Comparison of ENCODE assay signal across 16 cellular contexts in genomic region chr5:151461312-151461711, GRCh38. TPM values are rescaled to one million over a fixed set of nuclear protein-coding genes. Genes with fewer than 3 reads are reported as not detected.
DNase-seq lines count a peak whose midpoint lies in the region; ATAC-seq, FAIRE-seq and TF ChIP-seq lines count a peak whose summit lies in the region.
"Had no signal": no experiment of that assay in that cellular context is flagged by ENCODE, and none has a peak within 500 bp of the region (broad histone marks: within the 10 kb centered on the region; RNA-seq: fewer than 3 reads in every experiment).

No MANE protein-coding gene starts in this region.

- no peak for TF ChIP-seq POLR2A in suprapubic skin (IDR thresholded peaks at IDR 0.05)

- no peak for DNase-seq in activated naive CD8-positive, alpha-beta T cell treated with anti-CD3 and anti-CD28 coated beads, Interleukin-2, amount 10 ng/mL, durations not matched to agents 7 days and 5 days
- DNase-seq in activated naive CD8-positive, alpha-beta T cell treated with anti-CD3 and anti-CD28 coated beads, Interleukin-2, amount 50 U/mL, for 24 hours = no peak
- DNase-seq in suprapubic skin (ENCODE audit: low spot score in 2 of 2) (no peak), left ventricle myocardium inferior (no peak), pancreas (no peak)
- DNase-seq: 8988T; activated T-cell treated with anti-CD3 and anti-CD28 coated beads, Interleukin-2, amount 50 U/mL, for 72 hours; erythroblast; right lobe of liver; upper lobe of left lung had no signal

- H3K27ac Mint-ChIP-seq in activated naive CD8-positive, alpha-beta T cell treated with anti-CD3 and anti-CD28 coated beads, Interleukin-2, amount 10 ng/mL, durations not matched to agents 7 days and 5 days = peak overlapping the region; percentile 13
- no peak overlapping the region for H3K27ac Mint-ChIP-seq in activated naive CD8-positive, alpha-beta T cell treated with anti-CD3 and anti-CD28 coated beads, Interleukin-2, amount 50 U/mL, for 24 hours
- H3K27ac Mint-ChIP-seq: activated T-cell treated with anti-CD3 and anti-CD28 coated beads, Interleukin-2, amount 50 U/mL, for 72 hours had no signal

- H3K36me3 ChIP-seq in suprapubic skin = peaks cover 36% of the 10 kb centered on the region
- peaks cover 21% of the 10 kb centered on the region for H3K36me3 ChIP-seq in left ventricle myocardium inferior
- no peaks in the 10 kb centered on the region for H3K36me3 ChIP-seq in pancreas

- H3K9me3 ChIP-seq in suprapubic skin (no peaks in the 10 kb centered on the region), left ventricle myocardium inferior (replicated peaks) (no peaks in the 10 kb centered on the region), pancreas (no peaks in the 10 kb centered on the region)
- H3K9me3 ChIP-seq: right lobe of liver, upper lobe of left lung had no signal

- no peaks in the 10 kb centered on the region for H3K9me3 Mint-ChIP-seq in activated naive CD8-positive, alpha-beta T cell treated with anti-CD3 and anti-CD28 coated beads, Interleukin-2, amount 10 ng/mL, durations not matched to agents 7 days and 5 days
- H3K9me3 Mint-ChIP-seq in activated naive CD8-positive, alpha-beta T cell treated with anti-CD3 and anti-CD28 coated beads, Interleukin-2, amount 50 U/mL, for 24 hours = no peaks in the 10 kb centered on the region
- H3K9me3 Mint-ChIP-seq: activated T-cell treated with anti-CD3 and anti-CD28 coated beads, Interleukin-2, amount 50 U/mL, for 72 hours had no signal

- TF ChIP-seq CTCF in suprapubic skin (IDR thresholded peaks at IDR 0.05) (no peak), left ventricle myocardium inferior (IDR thresholded peaks at IDR 0.05; ENCODE audit: borderline replicate concordance) (no peak), pancreas (IDR thresholded peaks at IDR 0.05) (no peak)

- ATAC-seq in activated naive CD8-positive, alpha-beta T cell treated with anti-CD3 and anti-CD28 coated beads, Interleukin-2, amount 10 ng/mL, durations not matched to agents 7 days and 5 days (ENCODE audit: low read depth) = no peak
- no peak for ATAC-seq in activated naive CD8-positive, alpha-beta T cell treated with anti-CD3 and anti-CD28 coated beads, Interleukin-2, amount 50 U/mL, for 24 hours
- ATAC-seq in GM21717 (IDR thresholded peaks at IDR 0.05; ENCODE audit: unreplicated experiment) = peak; percentile 95
- peak; percentile 86 for ATAC-seq in HG03135 (IDR thresholded peaks at IDR 0.05; ENCODE audit: unreplicated experiment)
- ATAC-seq in esophagus mucosa = no peak
- no peak for ATAC-seq in pancreas
- ATAC-seq: activated T-cell treated with anti-CD3 and anti-CD28 coated beads, Interleukin-2, amount 50 U/mL, for 72 hours; right lobe of liver had no signal

- no peak overlapping the region for H3K27ac ChIP-seq in suprapubic skin
- no peak overlapping the region for H3K27ac ChIP-seq in left ventricle myocardium inferior (replicated peaks)
- H3K27ac ChIP-seq in pancreas = no peak overlapping the region
- H3K27ac ChIP-seq: KMS-11, right lobe of liver, upper lobe of left lung had no signal

- no peaks in the 10 kb centered on the region for H3K27me3 Mint-ChIP-seq in activated naive CD8-positive, alpha-beta T cell treated with anti-CD3 and anti-CD28 coated beads, Interleukin-2, amount 10 ng/mL, durations not matched to agents 7 days and 5 days
- no peaks in the 10 kb centered on the region for H3K27me3 Mint-ChIP-seq in activated naive CD8-positive, alpha-beta T cell treated with anti-CD3 and anti-CD28 coated beads, Interleukin-2, amount 50 U/mL, for 24 hours

- H3K4me1 ChIP-seq in suprapubic skin = no peaks in the 10 kb centered on the region
- peaks cover 11% of the 10 kb centered on the region for H3K4me1 ChIP-seq in left ventricle myocardium inferior
- H3K4me1 ChIP-seq in pancreas = no peaks in the 10 kb centered on the region
- H3K4me1 ChIP-seq: right lobe of liver, upper lobe of left lung had no signal

- POLR2A ChIA-PET in activated naive CD8-positive, alpha-beta T cell treated with anti-CD3 and anti-CD28 coated beads, Interleukin-2, amount 10 ng/mL, durations not matched to agents 7 days and 5 days (lab: Charles Lee) = no interaction called here

- H3K4me3 Mint-ChIP-seq in activated naive CD8-positive, alpha-beta T cell treated with anti-CD3 and anti-CD28 coated beads, Interleukin-2, amount 10 ng/mL, durations not matched to agents 7 days and 5 days = no peak overlapping the region
- H3K4me3 Mint-ChIP-seq in activated naive CD8-positive, alpha-beta T cell treated with anti-CD3 and anti-CD28 coated beads, Interleukin-2, amount 50 U/mL, for 24 hours = no peak overlapping the region
- H3K4me3 Mint-ChIP-seq: activated T-cell treated with anti-CD3 and anti-CD28 coated beads, Interleukin-2, amount 50 U/mL, for 72 hours had no signal

- no peak for TF ChIP-seq EP300 in suprapubic skin (IDR thresholded peaks at IDR 0.05)

- WGBS in suprapubic skin = 97% methylated on average over 3 of the region's 3 CpGs
- 85 to 87% methylated on average over 3 of the region's 3 CpGs for WGBS in pancreas, 2 donors

- no peak overlapping the region for H3K4me3 ChIP-seq in suprapubic skin
- no peak overlapping the region for H3K4me3 ChIP-seq in left ventricle myocardium inferior
- no peak overlapping the region for H3K4me3 ChIP-seq in pancreas
- H3K4me3 ChIP-seq: right lobe of liver, upper lobe of left lung had no signal

- intact Hi-C loops in left ventricle myocardium inferior (cut with micrococcal nuclease) = no loop called here
- intact Hi-C loops in pancreas (cut with DNase I) = no loop called here

- no peaks in the 10 kb centered on the region for H3K27me3 ChIP-seq in suprapubic skin
- H3K27me3 ChIP-seq in left ventricle myocardium inferior (ENCODE audit: low read depth) = no peaks in the 10 kb centered on the region
- no peaks in the 10 kb centered on the region for H3K27me3 ChIP-seq in pancreas
- H3K27me3 ChIP-seq: right lobe of liver, upper lobe of left lung had no signal

- FAIRE-seq in pancreas (lab: Jason Lieb, UNC) = no peak
- FAIRE-seq: RCC 7860, TTC549 had no signal

- H3K4me1 Mint-ChIP-seq in activated naive CD8-positive, alpha-beta T cell treated with anti-CD3 and anti-CD28 coated beads, Interleukin-2, amount 10 ng/mL, durations not matched to agents 7 days and 5 days = no peaks in the 10 kb centered on the region
- no peaks in the 10 kb centered on the region for H3K4me1 Mint-ChIP-seq in activated naive CD8-positive, alpha-beta T cell treated with anti-CD3 and anti-CD28 coated beads, Interleukin-2, amount 50 U/mL, for 24 hours

- H3K36me3 Mint-ChIP-seq in activated naive CD8-positive, alpha-beta T cell treated with anti-CD3 and anti-CD28 coated beads, Interleukin-2, amount 10 ng/mL, durations not matched to agents 7 days and 5 days = peaks cover 4% of the 10 kb centered on the region
- H3K36me3 Mint-ChIP-seq in activated naive CD8-positive, alpha-beta T cell treated with anti-CD3 and anti-CD28 coated beads, Interleukin-2, amount 50 U/mL, for 24 hours (ENCODE audit: low read depth) = peaks cover 13% of the 10 kb centered on the region

RNA-seq across cellular contexts. Expression of gene SLC36A1, which starts 13.9 kb away (rescaled TPM):
- total RNA-seq in activated naive CD8-positive, alpha-beta T cell treated with anti-CD3 and anti-CD28 coated beads, Interleukin-2, amount 10 ng/mL, durations not matched to agents 7 days and 5 days = 1 to 10 TPM; 5.8 to 6.0 TPM
- total RNA-seq in suprapubic skin (10 to 100 TPM in 1 of 4 donors, 1 to 10 TPM in 3; 7.2 to 16.5 (median 8.1) TPM), esophagus mucosa (5.9 TPM), left ventricle myocardium inferior (3.1 TPM), pancreas (10 to 100 TPM in 1 of 6 donors, 1 to 10 TPM in 5; 5.0 to 11.3 (median 6.0) TPM)
- 1 to 10 TPM; 2.2 to 4.0 TPM for polyA plus RNA-seq in pancreas

Comparison
In these comparisons a context has a peak if more than half of its experiments do, and no peak if none do; other contexts are left out.
1. ATAC-seq: peak in GM21717 (single experiment) and HG03135 (single experiment); none in activated naive CD8-positive, alpha-beta T cell treated with anti-CD3 and anti-CD28 coated beads, Interleukin-2, amount 10 ng/mL, durations not matched to agents 7 days and 5 days (single experiment), activated naive CD8-positive, alpha-beta T cell treated with anti-CD3 and anti-CD28 coated beads, Interleukin-2, amount 50 U/mL, for 24 hours (single experiment), esophagus mucosa (single experiment) and pancreas (0 of 4).